In genomic region chr17:9837551-9838471, GRCh38 we compare ENCODE assay signal across 12 cellular contexts. TPM values are rescaled to one million over a fixed set of nuclear protein-coding genes. Genes with fewer than 3 reads are reported as not detected.
A peak's percentile ranks its signal among the peaks of the same experiment; 100 is the strongest.
DNase-seq lines count a peak whose midpoint lies in the region; TF ChIP-seq lines count a peak whose summit lies in the region.
"Had no signal": no experiment of that assay in that cellular context is flagged by ENCODE, and none has a peak within 500 bp of the region (broad histone marks: within the 10 kb centered on the region; RNA-seq: fewer than 3 reads in every experiment).

No MANE protein-coding gene starts in this region.

- no TSS peak for BruUV-seq in mammary epithelial cell (replicated peaks; lab: Mats Ljungman, UMichigan)

- dilution Hi-C loops in mammary epithelial cell (cut with HindIII; ENCODE audit: low sequenced_read_pairs): no loop called here

- H3K9me3 ChIP-seq in mammary epithelial cell (replicated peaks; ENCODE audit: insufficient read depth, low read length) (no peaks in the 10 kb centered on the region), testis (no peaks in the 10 kb centered on the region), ascending aorta (no peaks in the 10 kb centered on the region)

- H3K9ac ChIP-seq in mammary epithelial cell (ENCODE audit: insufficient read depth, low read length): no peak overlapping the region

- H3K4me2 ChIP-seq in mammary epithelial cell (ENCODE audit: insufficient read depth, low read depth, low read length): peak overlapping the region; percentile 2

- CTCF ChIA-PET in mammary epithelial cell (lab: Charles Lee; ENCODE audit: low non-redundant PET): interaction anchor here (1.0 kb wide), 1 partner anchor 69 kb away, joined by 4 read pairs; no protein-coding TSS in a partner anchor

- H3K4me3 ChIP-seq in mammary epithelial cell (replicated peaks in 1 of 3; ENCODE audit: insufficient read depth in 1 of 3, low read depth in 2 of 3, low read length in 3 of 3): no peak overlapping the region
- H3K4me3 ChIP-seq in testis: no peak overlapping the region
- H3K4me3 ChIP-seq in ascending aorta: no peak overlapping the region

- peaks cover 15% of the 10 kb centered on the region for H3K4me1 ChIP-seq in mammary epithelial cell (ENCODE audit: insufficient read depth, low read length)
- peaks cover 28% of the 10 kb centered on the region for H3K4me1 ChIP-seq in testis
- H3K4me1 ChIP-seq in ascending aorta: no peaks in the 10 kb centered on the region

- intact Hi-C loops in mammary epithelial cell (cut with micrococcal nuclease): no loop called here
- intact Hi-C loops in testis (cut with DNase I; ENCODE audit: low total_unique reads): no loop called here
- intact Hi-C loops in ascending aorta (cut with DNase I): no loop called here

- H3K36me3 ChIP-seq in mammary epithelial cell (ENCODE audit: insufficient read depth, low read length): no peaks in the 10 kb centered on the region
- no peaks in the 10 kb centered on the region for H3K36me3 ChIP-seq in testis (ENCODE audit: low read depth, missing control alignments)
- no peaks in the 10 kb centered on the region for H3K36me3 ChIP-seq in ascending aorta

- peak overlapping the region; percentile 14 for H2AFZ ChIP-seq in mammary epithelial cell (ENCODE audit: low read depth, low read length)

- H3K27me3 ChIP-seq in mammary epithelial cell (ENCODE audit: insufficient read depth, low read length) (no peaks in the 10 kb centered on the region), testis (no peaks in the 10 kb centered on the region), ascending aorta (no peaks in the 10 kb centered on the region)

- H3K27ac ChIP-seq in mammary epithelial cell (ENCODE audit: insufficient read depth, low read depth, low read length) (peak overlapping the region; percentile 23), testis (peak overlapping the region; percentile 60 to 67), ascending aorta (peak overlapping the region in 1 of 2 donors; percentile 18)
- H3K27ac ChIP-seq: HL-60 had no signal

- in situ Hi-C loops in mammary epithelial cell (cut with MboI; ENCODE audit: low sequenced_read_pairs in 2 of 2): no loop called here

- TF ChIP-seq POLR2A in testis (IDR thresholded peaks at IDR 0.05): no peak

- 66% methylated on average over 11 of the region's 11 CpGs for WGBS in mammary epithelial cell (ENCODE audit: low coverage, missing lambda C conversion rate)
- 10 to 19% methylated on average over 11 of the region's 11 CpGs for WGBS in testis, 2 donors

- TF ChIP-seq CTCF in mammary epithelial cell (conservative IDR thresholded peaks at IDR 0.05 in 1 of 2, IDR thresholded peaks at IDR 0.05 in 1 of 2; ENCODE audit: extremely low read depth in 1 of 2, insufficient read depth in 1 of 2, low read depth in 1 of 2, low read length in 2 of 2) (no peak), testis (IDR thresholded peaks at IDR 0.05) (no peak), ascending aorta (IDR thresholded peaks at IDR 0.05) (no peak)

- H4K20me1 ChIP-seq in mammary epithelial cell (ENCODE audit: insufficient read depth, low read length): no peaks in the 10 kb centered on the region

- H3K79me2 ChIP-seq in mammary epithelial cell (ENCODE audit: insufficient read depth, low read length): no peaks in the 10 kb centered on the region

- DNase-seq in HCEC 1CT (peak; percentile 23), mammary epithelial cell (peak; percentile 34), islet precursor cell (peak; percentile 43), testis (peak; percentile 79), ascending aorta (ENCODE audit: low spot score in 2 of 2) (no peak), NCI-H187 treated with DMSO at 0.1 percent for 48 hours (lab: John Stamatoyannopoulos, UW) (no peak)
- no peak for DNase-seq in stimulated activated naive CD4-positive, alpha-beta T cell (lab: John Stamatoyannopoulos, UW)
- no peak for DNase-seq in stimulated activated CD4-positive, alpha-beta T cell treated with anti-CD3 and anti-CD28 coated beads, Interleukin-15, amount 100 ng/mL, for 24 hours
- DNase-seq: activated naive CD8-positive, alpha-beta T cell treated with anti-CD3 and anti-CD28 coated beads, Interleukin-2, amount 10 ng/mL, durations not matched to agents 7 days and 5 days; naive B cell; NCI-H1417 had no signal

RNA-seq across cellular contexts. Expression of gene GLP2R, which starts 12.1 kb away (rescaled TPM):
- total RNA-seq in mammary epithelial cell (under 1 TPM in 1 of 2 donors, not detected in 1; under 0.01 TPM), testis (1 to 10 TPM in 1 of 2 donors, under 1 TPM in 1; 0.81 to 1.3 TPM), ascending aorta (not detected)
- polyA plus RNA-seq in mammary epithelial cell (not detected), testis (ENCODE audit: insufficient read depth, low read depth, low replicate concordance) (0.70 TPM)
- not detected for polyA minus RNA-seq in mammary epithelial cell
- total RNA-seq: activated naive CD8-positive, alpha-beta T cell treated with anti-CD3 and anti-CD28 coated beads, Interleukin-2, amount 10 ng/mL, durations not matched to agents 7 days and 5 days had no signal

RNA-seq across cellular contexts. Expression of gene GSG1L2, which starts 15.9 kb away (rescaled TPM):
- total RNA-seq in mammary epithelial cell (not detected), testis (under 1 TPM in 1 of 2 donors, not detected in 1; 0.50 TPM), ascending aorta (not detected)
- polyA plus RNA-seq in mammary epithelial cell (not detected), testis (ENCODE audit: insufficient read depth, low read depth, low replicate concordance) (0.79 TPM)
- polyA minus RNA-seq in mammary epithelial cell: not detected
- total RNA-seq: activated naive CD8-positive, alpha-beta T cell treated with anti-CD3 and anti-CD28 coated beads, Interleukin-2, amount 10 ng/mL, durations not matched to agents 7 days and 5 days had no signal

RNA-seq across cellular contexts. Expression of gene DHRS7C, which starts 46.4 kb away (rescaled TPM):
- total RNA-seq in mammary epithelial cell (not detected), testis (under 1 TPM in 1 of 2 donors, not detected in 1; 0.79 TPM), ascending aorta (not detected)
- polyA plus RNA-seq in mammary epithelial cell (not detected), testis (ENCODE audit: insufficient read depth, low read depth, low replicate concordance) (0.46 TPM)
- polyA minus RNA-seq in mammary epithelial cell: not detected
- total RNA-seq: activated naive CD8-positive, alpha-beta T cell treated with anti-CD3 and anti-CD28 coated beads, Interleukin-2, amount 10 ng/mL, durations not matched to agents 7 days and 5 days had no signal

Comparison
In these comparisons a context has a peak if more than half of its experiments do, and no peak if none do; other contexts are left out.
1. DNase-seq: peak in HCEC 1CT (single experiment), mammary epithelial cell (single experiment), islet precursor cell (single experiment) and testis (single experiment); none in stimulated activated naive CD4-positive, alpha-beta T cell (0 of 6), ascending aorta (0 of 2), NCI-H187 treated with DMSO at 0.1 percent for 48 hours (single experiment) and stimulated activated CD4-positive, alpha-beta T cell treated with anti-CD3 and anti-CD28 coated beads, Interleukin-15, amount 100 ng/mL, for 24 hours (single experiment).